1 cellular context compared by ENCODE assay signal in the genomic region with DNA sequence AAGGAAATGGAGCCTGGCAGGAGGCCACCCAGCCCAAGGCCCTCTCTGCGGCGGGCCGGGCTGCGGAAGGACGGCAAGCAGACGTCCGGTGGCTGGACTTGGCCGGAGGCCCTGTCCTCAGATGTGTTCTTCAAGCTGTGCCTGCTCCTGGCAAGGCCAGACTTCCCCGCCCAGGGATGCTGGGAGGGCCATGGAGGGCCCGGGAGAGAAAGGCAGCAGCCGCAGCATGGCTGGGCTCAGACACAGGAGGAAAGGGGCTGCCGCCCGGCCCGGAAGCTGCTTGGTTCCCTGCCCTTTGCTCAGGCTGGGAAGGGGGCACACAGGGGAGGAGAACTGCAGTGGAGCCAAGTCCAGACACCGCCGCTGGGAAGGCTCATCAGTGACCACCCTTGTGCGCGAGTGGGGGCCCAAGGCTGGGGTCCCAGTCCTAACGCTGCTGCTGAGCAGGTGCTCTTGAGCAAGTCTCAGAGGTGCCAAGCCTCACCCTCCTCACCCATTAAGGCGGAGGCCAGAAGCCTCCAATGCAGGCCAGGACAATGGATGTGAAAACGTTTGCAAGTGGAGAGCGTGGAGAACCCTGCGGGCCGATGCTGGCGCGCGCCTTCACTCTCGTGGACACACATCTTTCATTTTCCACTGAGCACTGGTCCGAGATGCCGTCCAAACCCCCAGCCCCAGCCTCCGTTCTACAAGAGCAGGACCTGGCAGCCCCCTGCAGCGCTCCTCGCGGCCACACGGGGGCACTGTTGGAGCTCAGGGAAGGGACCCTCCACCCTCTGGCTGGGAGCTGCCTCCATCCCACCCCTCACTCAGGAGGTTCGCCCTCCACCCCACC.
A peak's percentile ranks its signal among the peaks of the same experiment; 100 is the strongest.
TF ChIP-seq lines count a peak whose summit lies in the region.

No MANE protein-coding gene starts in this region.

TF ChIP-seq in SK-N-SH, 30 proteins besides CTCF, POLR2A, EP300 and RAD21:
- TF ChIP-seq, protein P1, sequence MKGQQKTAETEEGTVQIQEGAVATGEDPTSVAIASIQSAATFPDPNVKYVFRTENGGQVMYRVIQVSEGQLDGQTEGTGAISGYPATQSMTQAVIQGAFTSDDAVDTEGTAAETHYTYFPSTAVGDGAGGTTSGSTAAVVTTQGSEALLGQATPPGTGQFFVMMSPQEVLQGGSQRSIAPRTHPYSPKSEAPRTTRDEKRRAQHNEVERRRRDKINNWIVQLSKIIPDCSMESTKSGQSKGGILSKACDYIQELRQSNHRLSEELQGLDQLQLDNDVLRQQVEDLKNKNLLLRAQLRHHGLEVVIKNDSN (IDR thresholded peaks at IDR 0.05; ENCODE audit: borderline replicate concordance, low read depth): no peak
- TF ChIP-seq GABPA (IDR thresholded peaks at IDR 0.05; ENCODE audit: low read depth) (no peak), TCF12 (IDR thresholded peaks at IDR 0.05) (no peak), TAF1 (IDR thresholded peaks at IDR 0.05; ENCODE audit: borderline replicate concordance, low read depth, low read length) (no peak), SMC3 (IDR thresholded peaks at IDR 0.05; ENCODE audit: low read depth, low read length) (peak; percentile 66)
- TF ChIP-seq, protein P2, sequence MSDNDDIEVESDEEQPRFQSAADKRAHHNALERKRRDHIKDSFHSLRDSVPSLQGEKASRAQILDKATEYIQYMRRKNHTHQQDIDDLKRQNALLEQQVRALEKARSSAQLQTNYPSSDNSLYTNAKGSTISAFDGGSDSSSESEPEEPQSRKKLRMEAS (IDR thresholded peaks at IDR 0.05; ENCODE audit: low read depth): no peak
TF ChIP-seq in SK-N-SH: peak in this region for 1.
